ENCODE assay signal across 11 cellular contexts in the genomic region with DNA sequence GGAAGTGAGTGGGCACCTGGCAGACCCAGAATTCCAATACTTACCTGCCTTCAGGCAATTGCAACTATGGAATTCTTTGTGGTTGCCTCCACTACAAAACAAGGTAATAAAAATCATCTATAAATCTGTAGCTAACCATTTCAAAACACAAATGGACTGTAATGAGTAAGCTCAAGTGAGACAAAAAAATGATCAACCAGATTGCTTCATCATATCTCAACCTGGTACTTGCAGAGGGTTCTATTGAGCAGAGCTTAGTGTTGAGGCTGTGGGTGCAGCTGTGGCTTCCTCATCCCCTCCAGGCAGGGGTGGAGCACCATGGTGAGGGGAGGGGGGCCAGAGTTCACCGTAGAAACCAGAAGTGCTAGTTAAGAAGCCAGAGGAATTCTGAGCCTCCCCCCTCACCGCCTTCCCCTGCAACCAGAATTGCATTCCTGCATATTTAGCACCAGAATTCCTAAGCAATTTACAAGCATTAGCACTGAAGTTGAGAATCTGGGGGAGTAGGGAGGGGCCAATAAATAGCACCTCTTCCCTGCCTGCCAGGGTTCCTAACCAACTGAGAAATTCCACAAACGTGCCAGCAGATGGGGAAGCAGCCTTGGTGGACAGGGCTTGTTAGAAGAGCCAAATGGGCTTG. TPM values are rescaled to one million over a fixed set of nuclear protein-coding genes. Genes with fewer than 3 reads are reported as not detected.
DNase-seq lines count a peak whose midpoint lies in the region; ATAC-seq and TF ChIP-seq lines count a peak whose summit lies in the region.
"Had no signal": no experiment of that assay in that cellular context is flagged by ENCODE, and none has a peak within 500 bp of the region (broad histone marks: within the 10 kb centered on the region; RNA-seq: fewer than 3 reads in every experiment).

No MANE protein-coding gene starts in this region.

- DNase-seq in activated T-cell treated with anti-CD3 and anti-CD28 coated beads, Interleukin-2, amount 50 U/mL, for 72 hours: peak; percentile 9 to 27
- DNase-seq in activated T-cell treated with anti-CD3 and anti-CD28 coated beads, Interleukin-2, amount 50 U/mL, for 48 hours: no peak
- DNase-seq in SJCRH30: peak; percentile 41 to 69
- peak; percentile 17 for DNase-seq in foreskin melanocyte
- DNase-seq in type B pancreatic cell (ENCODE audit: extremely low spot score, unreplicated experiment): peak; percentile 43
- DNase-seq in GM20000 (ENCODE audit: low spot score): no peak
- no peak for DNase-seq in HUDEP-2 (lab: John Stamatoyannopoulos, UW; ENCODE audit: unreplicated experiment in 76 of 76)

- TF ChIP-seq CTCF in type B pancreatic cell (conservative IDR thresholded peaks at IDR 0.05) (no peak), GM20000 (IDR thresholded peaks at IDR 0.05; ENCODE audit: extremely low read depth, missing control alignments) (no peak)

- no peak overlapping the region for H3K4me3 Mint-ChIP-seq in activated T-cell treated with anti-CD3 and anti-CD28 coated beads, Interleukin-2, amount 50 U/mL, for 72 hours
- H3K4me3 Mint-ChIP-seq in type B pancreatic cell: no peak overlapping the region
- H3K4me3 Mint-ChIP-seq: nephron had no signal

- H3K36me3 ChIP-seq in SJCRH30: no peaks in the 10 kb centered on the region
- H3K36me3 ChIP-seq: BLaER1 treated with 17β-estradiol and CSF1 and Interleukin-3, amounts not matched to agents 10 nM and 100 nM had no signal

- peaks cover 36% of the 10 kb centered on the region for H3K27me3 Mint-ChIP-seq in activated T-cell treated with anti-CD3 and anti-CD28 coated beads, Interleukin-2, amount 50 U/mL, for 72 hours (ENCODE audit: low read depth)
- no peaks in the 10 kb centered on the region for H3K27me3 Mint-ChIP-seq in type B pancreatic cell

- H3K27ac Mint-ChIP-seq in activated T-cell treated with anti-CD3 and anti-CD28 coated beads, Interleukin-2, amount 50 U/mL, for 72 hours: no peak overlapping the region
- H3K27ac Mint-ChIP-seq in type B pancreatic cell: no peak overlapping the region
- H3K27ac Mint-ChIP-seq: nephron had no signal

- H3K27ac ChIP-seq in SJCRH30: no peak overlapping the region
- H3K27ac ChIP-seq: BLaER1 treated with 17β-estradiol and CSF1 and Interleukin-3, amounts not matched to agents 10 nM and 100 nM; KMS-11 had no signal

- peaks cover 3% of the 10 kb centered on the region in 2 donors for H3K9me3 Mint-ChIP-seq in activated T-cell treated with anti-CD3 and anti-CD28 coated beads, Interleukin-2, amount 50 U/mL, for 72 hours
- peaks cover 10% of the 10 kb centered on the region for H3K9me3 Mint-ChIP-seq in type B pancreatic cell

- H3K4me1 Mint-ChIP-seq in activated T-cell treated with anti-CD3 and anti-CD28 coated beads, Interleukin-2, amount 50 U/mL, for 72 hours (ENCODE audit: low read depth): peaks cover 16% of the 10 kb centered on the region
- H3K4me1 Mint-ChIP-seq in type B pancreatic cell (ENCODE audit: unreplicated experiment): no peaks in the 10 kb centered on the region
- H3K4me1 Mint-ChIP-seq: nephron had no signal

- peaks cover 27% of the 10 kb centered on the region for H3K4me1 ChIP-seq in SJCRH30

- peak; percentile 83 to 91 for ATAC-seq in activated T-cell treated with anti-CD3 and anti-CD28 coated beads, Interleukin-2, amount 50 U/mL, for 72 hours (replicated peaks in 1 of 2)
- no peak for ATAC-seq in HG02763 (IDR thresholded peaks at IDR 0.05; ENCODE audit: unreplicated experiment)

- no peak overlapping the region for H3K4me3 ChIP-seq in SJCRH30
- H3K4me3 ChIP-seq: BLaER1 treated with 17β-estradiol and CSF1 and Interleukin-3, amounts not matched to agents 10 nM and 100 nM had no signal

- peaks cover 0 to 3% of the 10 kb centered on the region in 2 donors for H3K36me3 Mint-ChIP-seq in activated T-cell treated with anti-CD3 and anti-CD28 coated beads, Interleukin-2, amount 50 U/mL, for 72 hours (ENCODE audit: insufficient read depth in 2 of 2)
- no peaks in the 10 kb centered on the region for H3K36me3 Mint-ChIP-seq in type B pancreatic cell

- no peaks in the 10 kb centered on the region for H3K9me3 ChIP-seq in SJCRH30 (replicated peaks)

- no peaks in the 10 kb centered on the region for H3K27me3 ChIP-seq in SJCRH30

RNA-seq across cellular contexts. Expression of a gene that starts 11.5 kb away (rescaled TPM):
- total RNA-seq in activated T-cell treated with anti-CD3 and anti-CD28 coated beads, Interleukin-2, amount 50 U/mL, for 72 hours: not detected
- not detected in 2 replicates for total RNA-seq in SJCRH30 (2014; rRNA removed; shearing (Covaris generic))
- not detected in 2 replicates for total RNA-seq in type B pancreatic cell (ENCODE audit: low replicate concordance)

RNA-seq across cellular contexts. Expression of a gene that starts 22.7 kb away (rescaled TPM):
- total RNA-seq in activated T-cell treated with anti-CD3 and anti-CD28 coated beads, Interleukin-2, amount 50 U/mL, for 72 hours: not detected
- total RNA-seq in SJCRH30 (2014; rRNA removed; shearing (Covaris generic)): not detected in 2 replicates
- not detected in 2 replicates for total RNA-seq in type B pancreatic cell (ENCODE audit: low replicate concordance)

RNA-seq across cellular contexts. Expression of a gene that starts 49.0 kb away (rescaled TPM):
- total RNA-seq in activated T-cell treated with anti-CD3 and anti-CD28 coated beads, Interleukin-2, amount 50 U/mL, for 72 hours: 10 to 100 TPM; 38.4 to 39.4 TPM
- total RNA-seq in SJCRH30 (2014; rRNA removed; shearing (Covaris generic)): 9.5 and 10.5 TPM in 2 replicates
- total RNA-seq in type B pancreatic cell (ENCODE audit: low replicate concordance): 14.6 and 15.5 TPM in 2 replicates

RNA-seq across cellular contexts. Expression of a gene that starts 49.8 kb away (rescaled TPM):
- 10 to 100 TPM; 46.9 to 47.3 TPM for total RNA-seq in activated T-cell treated with anti-CD3 and anti-CD28 coated beads, Interleukin-2, amount 50 U/mL, for 72 hours
- total RNA-seq in SJCRH30 (2014; rRNA removed; shearing (Covaris generic)): 19.4 and 21.9 TPM in 2 replicates
- total RNA-seq in type B pancreatic cell (ENCODE audit: low replicate concordance): 41.3 and 57.9 TPM in 2 replicates

RNA-seq across cellular contexts. Expression of a gene that starts 57.0 kb away (rescaled TPM):
- not detected for total RNA-seq in activated T-cell treated with anti-CD3 and anti-CD28 coated beads, Interleukin-2, amount 50 U/mL, for 72 hours
- total RNA-seq in SJCRH30 (2014; rRNA removed; shearing (Covaris generic)): 4.1 and 4.2 TPM in 2 replicates
- not detected in 2 replicates for total RNA-seq in type B pancreatic cell (ENCODE audit: low replicate concordance)

Comparison
In these comparisons a context has a peak if more than half of its experiments do, and no peak if none do; other contexts are left out.
1. DNase-seq: peak in activated T-cell treated with anti-CD3 and anti-CD28 coated beads, Interleukin-2, amount 50 U/mL, for 72 hours (2 of 2), SJCRH30 (2 of 2), foreskin melanocyte (single experiment) and type B pancreatic cell (single experiment); none in activated T-cell treated with anti-CD3 and anti-CD28 coated beads, Interleukin-2, amount 50 U/mL, for 48 hours (0 of 2), GM20000 (single experiment) and HUDEP-2 (0 of 76).